1 cellular context compared by ENCODE assay signal in the genomic region with DNA sequence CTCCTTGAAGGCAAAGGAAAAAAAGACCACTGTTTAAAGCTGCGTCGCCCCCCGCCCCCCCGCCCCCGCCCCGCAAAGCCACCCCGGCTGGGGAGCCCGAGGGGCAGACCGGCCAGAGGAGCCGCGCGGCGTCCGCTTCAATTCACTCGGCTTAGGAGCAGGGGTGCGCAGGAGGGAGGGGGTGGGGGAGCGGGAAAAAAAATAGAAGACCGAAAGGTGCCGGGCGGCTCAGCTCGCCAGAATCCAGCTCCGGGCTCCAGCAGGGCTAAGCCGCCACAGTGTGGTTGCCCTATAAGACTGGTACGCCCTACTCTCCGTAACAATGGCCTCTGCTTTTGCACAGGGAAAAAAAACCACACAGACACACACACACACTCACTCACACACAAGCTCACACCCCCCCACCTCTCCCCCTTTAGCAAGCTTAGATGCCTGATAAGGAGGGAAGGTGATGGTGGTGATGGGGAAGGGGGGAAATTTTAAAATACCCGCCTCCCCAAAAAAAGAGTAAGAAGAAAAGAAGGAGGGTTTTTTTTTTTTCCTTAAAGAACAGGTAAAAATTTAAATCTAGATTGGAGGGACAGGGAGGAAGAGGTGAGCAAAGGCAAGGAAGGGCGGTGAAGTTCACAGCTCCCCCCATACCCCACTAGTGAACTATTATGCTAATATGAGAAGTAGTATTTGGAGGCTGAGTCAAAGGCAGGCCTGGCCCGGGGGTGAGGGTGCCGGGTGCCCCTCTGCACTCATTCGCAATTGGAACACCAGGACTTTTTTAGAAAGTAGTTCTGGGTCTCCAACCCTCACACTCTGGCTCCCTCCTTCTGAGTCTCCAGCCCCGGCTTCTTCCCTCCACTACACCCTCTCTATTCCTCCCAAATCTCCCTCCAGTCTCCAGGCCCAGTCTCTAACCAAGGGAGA.
TF ChIP-seq lines count a peak whose summit lies in the region.

No MANE protein-coding gene starts in this region.

TF ChIP-seq in K562, 482 proteins besides CTCF, POLR2A, EP300 and RAD21 (continued from another document and continues in another):
- TF ChIP-seq ZNF282 (CRISPR knock-in tag; IDR thresholded peaks at IDR 0.05): no peak
- no peak for TF ChIP-seq LCOR (CRISPR knock-in tag; IDR thresholded peaks at IDR 0.05)
- peak; percentile 85 for TF ChIP-seq ZNF444 (CRISPR knock-in tag; IDR thresholded peaks at IDR 0.05)
- TF ChIP-seq, protein P1, sequence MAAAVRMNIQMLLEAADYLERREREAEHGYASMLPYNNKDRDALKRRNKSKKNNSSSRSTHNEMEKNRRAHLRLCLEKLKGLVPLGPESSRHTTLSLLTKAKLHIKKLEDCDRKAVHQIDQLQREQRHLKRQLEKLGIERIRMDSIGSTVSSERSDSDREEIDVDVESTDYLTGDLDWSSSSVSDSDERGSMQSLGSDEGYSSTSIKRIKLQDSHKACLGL (CRISPR knock-in tag; IDR thresholded peaks at IDR 0.05; ENCODE audit: borderline replicate concordance, poor library complexity, severe bottlenecking): no peak
- TF ChIP-seq, protein P2, sequence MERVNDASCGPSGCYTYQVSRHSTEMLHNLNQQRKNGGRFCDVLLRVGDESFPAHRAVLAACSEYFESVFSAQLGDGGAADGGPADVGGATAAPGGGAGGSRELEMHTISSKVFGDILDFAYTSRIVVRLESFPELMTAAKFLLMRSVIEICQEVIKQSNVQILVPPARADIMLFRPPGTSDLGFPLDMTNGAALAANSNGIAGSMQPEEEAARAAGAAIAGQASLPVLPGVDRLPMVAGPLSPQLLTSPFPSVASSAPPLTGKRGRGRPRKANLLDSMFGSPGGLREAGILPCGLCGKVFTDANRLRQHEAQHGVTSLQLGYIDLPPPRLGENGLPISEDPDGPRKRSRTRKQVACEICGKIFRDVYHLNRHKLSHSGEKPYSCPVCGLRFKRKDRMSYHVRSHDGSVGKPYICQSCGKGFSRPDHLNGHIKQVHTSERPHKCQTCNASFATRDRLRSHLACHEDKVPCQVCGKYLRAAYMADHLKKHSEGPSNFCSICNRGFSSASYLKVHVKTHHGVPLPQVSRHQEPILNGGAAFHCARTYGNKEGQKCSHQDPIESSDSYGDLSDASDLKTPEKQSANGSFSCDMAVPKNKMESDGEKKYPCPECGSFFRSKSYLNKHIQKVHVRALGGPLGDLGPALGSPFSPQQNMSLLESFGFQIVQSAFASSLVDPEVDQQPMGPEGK (CRISPR knock-in tag; IDR thresholded peaks at IDR 0.05; ENCODE audit: borderline replicate concordance): no peak
- TF ChIP-seq MEF2D (tag; conservative IDR thresholded peaks at IDR 0.05; ENCODE audit: low read depth): no peak
- peak; percentile 31 for TF ChIP-seq ZFX (CRISPR knock-in tag; IDR thresholded peaks at IDR 0.05)
- peak; percentile 13; the same call in 1 of the 2 replicates for TF ChIP-seq LEF1 (IDR thresholded peaks at IDR 0.05)
- TF ChIP-seq, protein P3, sequence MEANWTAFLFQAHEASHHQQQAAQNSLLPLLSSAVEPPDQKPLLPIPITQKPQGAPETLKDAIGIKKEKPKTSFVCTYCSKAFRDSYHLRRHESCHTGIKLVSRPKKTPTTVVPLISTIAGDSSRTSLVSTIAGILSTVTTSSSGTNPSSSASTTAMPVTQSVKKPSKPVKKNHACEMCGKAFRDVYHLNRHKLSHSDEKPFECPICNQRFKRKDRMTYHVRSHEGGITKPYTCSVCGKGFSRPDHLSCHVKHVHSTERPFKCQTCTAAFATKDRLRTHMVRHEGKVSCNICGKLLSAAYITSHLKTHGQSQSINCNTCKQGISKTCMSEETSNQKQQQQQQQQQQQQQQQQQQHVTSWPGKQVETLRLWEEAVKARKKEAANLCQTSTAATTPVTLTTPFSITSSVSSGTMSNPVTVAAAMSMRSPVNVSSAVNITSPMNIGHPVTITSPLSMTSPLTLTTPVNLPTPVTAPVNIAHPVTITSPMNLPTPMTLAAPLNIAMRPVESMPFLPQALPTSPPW (CRISPR knock-in tag; IDR thresholded peaks at IDR 0.05): peak; percentile 90
- TF ChIP-seq CHCHD3 (CRISPR knock-in tag; IDR thresholded peaks at IDR 0.05): no peak
- no peak for TF ChIP-seq PTBP1 (IDR thresholded peaks at IDR 0.05; ENCODE audit: low read depth, low read length)
- no peak for TF ChIP-seq NCOA4 (IDR thresholded peaks at IDR 0.05; ENCODE audit: partially characterized antibody)
- no peak for TF ChIP-seq RFX1 (IDR thresholded peaks at IDR 0.05)
- TF ChIP-seq, protein P4, sequence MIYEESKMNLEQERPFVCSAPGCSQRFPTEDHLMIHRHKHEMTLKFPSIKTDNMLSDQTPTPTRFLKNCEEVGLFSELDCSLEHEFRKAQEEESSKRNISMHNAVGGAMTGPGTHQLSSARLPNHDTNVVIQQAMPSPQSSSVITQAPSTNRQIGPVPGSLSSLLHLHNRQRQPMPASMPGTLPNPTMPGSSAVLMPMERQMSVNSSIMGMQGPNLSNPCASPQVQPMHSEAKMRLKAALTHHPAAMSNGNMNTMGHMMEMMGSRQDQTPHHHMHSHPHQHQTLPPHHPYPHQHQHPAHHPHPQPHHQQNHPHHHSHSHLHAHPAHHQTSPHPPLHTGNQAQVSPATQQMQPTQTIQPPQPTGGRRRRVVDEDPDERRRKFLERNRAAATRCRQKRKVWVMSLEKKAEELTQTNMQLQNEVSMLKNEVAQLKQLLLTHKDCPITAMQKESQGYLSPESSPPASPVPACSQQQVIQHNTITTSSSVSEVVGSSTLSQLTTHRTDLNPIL (CRISPR knock-in tag; IDR thresholded peaks at IDR 0.05): no peak
- no peak for TF ChIP-seq ZNF699 (CRISPR knock-in tag; IDR thresholded peaks at IDR 0.05; ENCODE audit: insufficient replicate concordance)
- no peak for TF ChIP-seq BRD4 (IDR thresholded peaks at IDR 0.05)
- TF ChIP-seq FOXJ2 (tag; IDR thresholded peaks at IDR 0.05): no peak
- TF ChIP-seq EZH2 (IDR thresholded peaks at IDR 0.05; ENCODE audit: borderline replicate concordance, low read depth, low read length): no peak
- 0 out of 2 replicates have a peak, but pooled peaks have one; percentile 18 for TF ChIP-seq NBN (IDR thresholded peaks at IDR 0.05; ENCODE audit: low read depth)
- TF ChIP-seq PHF8 (IDR thresholded peaks at IDR 0.05; ENCODE audit: borderline replicate concordance, low read length): peak; percentile 17; the same call in 1 of the 2 replicates
- peak in 1 of 2 experiments; percentile 63; a peak in 2 of 4 replicates for TF ChIP-seq RCOR1 (IDR thresholded peaks at IDR 0.05; ENCODE audit: borderline replicate concordance in 1 of 2, low read depth in 2 of 2, low read length in 2 of 2)
- no peak for TF ChIP-seq MEIS2 (IDR thresholded peaks at IDR 0.05; ENCODE audit: partially characterized antibody)
- TF ChIP-seq MAFK (IDR thresholded peaks at IDR 0.05; ENCODE audit: low read length): no peak
- TF ChIP-seq SP1 (CRISPR knock-in tag; IDR thresholded peaks at IDR 0.05): no peak; the same call in 1 of the 2 replicates
- TF ChIP-seq ZNF133 (CRISPR knock-in tag; IDR thresholded peaks at IDR 0.05): no peak
- TF ChIP-seq RHOXF2B (CRISPR knock-in tag; conservative IDR thresholded peaks at IDR 0.05): no peak
- TF ChIP-seq ZNF253 (CRISPR knock-in tag; conservative IDR thresholded peaks at IDR 0.05): no peak
- no peak for TF ChIP-seq ZNF431 (CRISPR knock-in tag; IDR thresholded peaks at IDR 0.05)
- TF ChIP-seq PML (IDR thresholded peaks at IDR 0.05; ENCODE audit: low read length): peak; percentile 13; the same call in 1 of the 2 replicates
- no peak for TF ChIP-seq ZSCAN29 (IDR thresholded peaks at IDR 0.05)
- no peak for TF ChIP-seq ZNF184 (CRISPR knock-in tag; IDR thresholded peaks at IDR 0.05)
- TF ChIP-seq CREB1 (IDR thresholded peaks at IDR 0.05): no peak
- no peak for TF ChIP-seq CREB1 (CRISPR knock-in tag; IDR thresholded peaks at IDR 0.05)
- TF ChIP-seq AFF4 (CRISPR knock-in tag; IDR thresholded peaks at IDR 0.05): no peak; the same call in 1 of the 2 replicates
- no peak for TF ChIP-seq KLF10 (CRISPR knock-in tag; IDR thresholded peaks at IDR 0.05)
- TF ChIP-seq SIRT6 (IDR thresholded peaks at IDR 0.05; ENCODE audit: low read depth, low read length): no peak
- no peak for TF ChIP-seq ZNF124 (CRISPR knock-in tag; IDR thresholded peaks at IDR 0.05)
- TF ChIP-seq SMAD1 (IDR thresholded peaks at IDR 0.05; ENCODE audit: low read depth, low read length, partially characterized antibody): no peak
- TF ChIP-seq, protein P5, sequence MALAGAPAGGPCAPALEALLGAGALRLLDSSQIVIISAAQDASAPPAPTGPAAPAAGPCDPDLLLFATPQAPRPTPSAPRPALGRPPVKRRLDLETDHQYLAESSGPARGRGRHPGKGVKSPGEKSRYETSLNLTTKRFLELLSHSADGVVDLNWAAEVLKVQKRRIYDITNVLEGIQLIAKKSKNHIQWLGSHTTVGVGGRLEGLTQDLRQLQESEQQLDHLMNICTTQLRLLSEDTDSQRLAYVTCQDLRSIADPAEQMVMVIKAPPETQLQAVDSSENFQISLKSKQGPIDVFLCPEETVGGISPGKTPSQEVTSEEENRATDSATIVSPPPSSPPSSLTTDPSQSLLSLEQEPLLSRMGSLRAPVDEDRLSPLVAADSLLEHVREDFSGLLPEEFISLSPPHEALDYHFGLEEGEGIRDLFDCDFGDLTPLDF (CRISPR knock-in tag; IDR thresholded peaks at IDR 0.05): no peak
- TF ChIP-seq E2F4 (CRISPR knock-in tag; IDR thresholded peaks at IDR 0.05; ENCODE audit: low read depth): no peak
- TF ChIP-seq HMBOX1 (IDR thresholded peaks at IDR 0.05): no peak
- TF ChIP-seq, protein P6, sequence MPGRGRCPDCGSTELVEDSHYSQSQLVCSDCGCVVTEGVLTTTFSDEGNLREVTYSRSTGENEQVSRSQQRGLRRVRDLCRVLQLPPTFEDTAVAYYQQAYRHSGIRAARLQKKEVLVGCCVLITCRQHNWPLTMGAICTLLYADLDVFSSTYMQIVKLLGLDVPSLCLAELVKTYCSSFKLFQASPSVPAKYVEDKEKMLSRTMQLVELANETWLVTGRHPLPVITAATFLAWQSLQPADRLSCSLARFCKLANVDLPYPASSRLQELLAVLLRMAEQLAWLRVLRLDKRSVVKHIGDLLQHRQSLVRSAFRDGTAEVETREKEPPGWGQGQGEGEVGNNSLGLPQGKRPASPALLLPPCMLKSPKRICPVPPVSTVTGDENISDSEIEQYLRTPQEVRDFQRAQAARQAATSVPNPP (IDR thresholded peaks at IDR 0.05; ENCODE audit: borderline replicate concordance, insufficient read depth, insufficient read length): no peak
- no peak for TF ChIP-seq ZNF324 (CRISPR knock-in tag; IDR thresholded peaks at IDR 0.05)
- TF ChIP-seq ZNF785 (CRISPR knock-in tag; IDR thresholded peaks at IDR 0.05): no peak
